In genomic region chr1:31704261-31705079, GRCh38 we compare ENCODE assay signal across 8 cellular contexts. TPM values are rescaled to one million over a fixed set of nuclear protein-coding genes. Genes with fewer than 3 reads are reported as not detected.
DNase-seq lines count a peak whose midpoint lies in the region; ATAC-seq and TF ChIP-seq lines count a peak whose summit lies in the region.

No MANE protein-coding gene starts in this region.

- H3K27me3 ChIP-seq in CD8-positive, alpha-beta T cell (ENCODE audit: insufficient read depth, low read length) = no peaks in the 10 kb centered on the region
- H3K27me3 ChIP-seq in ectodermal cell (ENCODE audit: control insufficient read depth, insufficient read depth, low read length, poor library complexity, severe bottlenecking) = peaks cover 19% of the 10 kb centered on the region
- peaks cover 3% of the 10 kb centered on the region for H3K27me3 ChIP-seq in muscle layer of duodenum (ENCODE audit: low read depth, low read length)

- H3K4me3 Mint-ChIP-seq in CD8-positive, alpha-beta T cell = peak overlapping the region; percentile 32

- no peaks in the 10 kb centered on the region for H3K9me3 Mint-ChIP-seq in CD8-positive, alpha-beta T cell

- WGBS in ectodermal cell, 2 experiments = 22 to 23% methylated on average over 20 of the region's 20 CpGs

- no peaks in the 10 kb centered on the region for H3K9me3 ChIP-seq in CD8-positive, alpha-beta T cell (ENCODE audit: low read length)
- H3K9me3 ChIP-seq in ectodermal cell (ENCODE audit: control insufficient read depth, low read length) = no peaks in the 10 kb centered on the region
- H3K9me3 ChIP-seq in muscle layer of duodenum (ENCODE audit: control insufficient read depth in 1 of 2, low read length in 2 of 2) = no peaks in the 10 kb centered on the region

- peaks cover 27% of the 10 kb centered on the region for H3K4me1 ChIP-seq in CD8-positive, alpha-beta T cell (ENCODE audit: insufficient read depth, low read length)
- H3K4me1 ChIP-seq in ectodermal cell (ENCODE audit: control insufficient read depth, insufficient read depth, low read length) = peaks cover 18% of the 10 kb centered on the region
- H3K4me1 ChIP-seq in muscle layer of duodenum (ENCODE audit: control insufficient read depth in 1 of 2, insufficient read depth in 2 of 2, low read length in 2 of 2) = peaks cover 19 to 60% of the 10 kb centered on the region in 2 donors

- no peak for TF ChIP-seq CTCF in CD8-positive, alpha-beta T cell (IDR thresholded peaks at IDR 0.05)

- H3K27me3 Mint-ChIP-seq in CD8-positive, alpha-beta T cell (ENCODE audit: low read depth) = peaks cover 38% of the 10 kb centered on the region

- H3K36me3 ChIP-seq in CD8-positive, alpha-beta T cell (ENCODE audit: insufficient read depth, low read length) = no peaks in the 10 kb centered on the region
- H3K36me3 ChIP-seq in ectodermal cell (ENCODE audit: control insufficient read depth, insufficient read depth, low read length) (no peaks in the 10 kb centered on the region), muscle layer of duodenum (ENCODE audit: control insufficient read depth in 1 of 2, insufficient read depth in 2 of 2, low read length in 2 of 2) (peaks cover 2 to 5% of the 10 kb centered on the region in 2 donors)

- no peak for ATAC-seq in CD8-positive, alpha-beta T cell

- DNase-seq in CD8-positive, alpha-beta T cell = no peak
- DNase-seq in NCI-H446 treated with DMSO at 0.1 percent for 48 hours (lab: John Stamatoyannopoulos, UW) (peak; percentile 12), cortex of kidney (lab: John Stamatoyannopoulos, UW) (no peak), NCI-H1105 (lab: John Stamatoyannopoulos, UW) (no peak), inferior parietal cortex (ENCODE audit: extremely low spot score) (no peak)
- no peak for DNase-seq in stimulated activated CD4-positive, alpha-beta T cell treated with anti-CD3 and anti-CD28 coated beads, Interleukin-4, amount 100 ng/mL, for 1 hour

- H3K4me3 ChIP-seq in CD8-positive, alpha-beta T cell (ENCODE audit: low read depth, low read length) = no peak overlapping the region
- H3K4me3 ChIP-seq in ectodermal cell (ENCODE audit: insufficient read depth, low read depth, low read length) = peak overlapping the region; percentile 26
- H3K4me3 ChIP-seq in muscle layer of duodenum (ENCODE audit: low read depth in 1 of 2, low read length in 2 of 2) = peak overlapping the region; percentile 61 to 67

- intact Hi-C loops in CD8-positive, alpha-beta T cell (cut with DNase I, micrococcal nuclease) = loop anchor here in 1 of 2 experiments (1.0 kb wide), 1 partner anchor 40 kb away; no protein-coding TSS in a partner anchor

- peaks cover 41% of the 10 kb centered on the region for H3K4me1 Mint-ChIP-seq in CD8-positive, alpha-beta T cell (ENCODE audit: low read depth)

- CTCF ChIA-PET in CD8-positive, alpha-beta T cell (lab: Charles Lee) = interaction anchor here (0.6 to 1.5 kb wide), 6 partner anchors 10 to 257 kb away, joined by 3 to 4 read pairs (median 3); no protein-coding TSS in a partner anchor

- no peaks in the 10 kb centered on the region for H3K36me3 Mint-ChIP-seq in CD8-positive, alpha-beta T cell

- H3K27ac ChIP-seq in CD8-positive, alpha-beta T cell (ENCODE audit: low read depth, low read length) = no peak overlapping the region
- H3K27ac ChIP-seq in ectodermal cell (ENCODE audit: insufficient read depth, low read depth, low read length, poor library complexity, severe bottlenecking) (no peak overlapping the region), muscle layer of duodenum (ENCODE audit: low read length) (peak overlapping the region; percentile 70)

- POLR2A ChIA-PET in CD8-positive, alpha-beta T cell (lab: Charles Lee) = no interaction called here

- no peak overlapping the region for H3K27ac Mint-ChIP-seq in CD8-positive, alpha-beta T cell

RNA-seq across cellular contexts. Expression of gene COL16A1, which starts 0.7 kb away (rescaled TPM):
- total RNA-seq in CD8-positive, alpha-beta T cell = under 1 TPM in 1 of 2 experiments, not detected in 1; 0.92 TPM
- polyA plus RNA-seq in ectodermal cell (2013, experiment 1 of 4) = 4.4 TPM
- 8.0 TPM for polyA plus RNA-seq in ectodermal cell (2013, experiment 2 of 4)
- 3.7 TPM for polyA plus RNA-seq in ectodermal cell (2013, experiment 3 of 4)
- 6.2 TPM for polyA plus RNA-seq in ectodermal cell (2013, experiment 4 of 4)

RNA-seq across cellular contexts. Expression of gene ADGRB2, which starts 59.7 kb away (rescaled TPM):
- under 1 TPM; 0.25 to 0.79 TPM for total RNA-seq in CD8-positive, alpha-beta T cell
- polyA plus RNA-seq in ectodermal cell (2013, experiment 1 of 4) = 19.7 TPM
- 23.9 TPM for polyA plus RNA-seq in ectodermal cell (2013, experiment 2 of 4)
- 20.4 TPM for polyA plus RNA-seq in ectodermal cell (2013, experiment 3 of 4)
- 24.6 TPM for polyA plus RNA-seq in ectodermal cell (2013, experiment 4 of 4)

RNA-seq across cellular contexts. Expression of gene PEF1, which starts 59.8 kb away (rescaled TPM):
- 10 to 100 TPM; 35.8 to 36.6 TPM for total RNA-seq in CD8-positive, alpha-beta T cell
- polyA plus RNA-seq in ectodermal cell (2013, experiment 1 of 4) = 54.4 TPM
- 51.9 TPM for polyA plus RNA-seq in ectodermal cell (2013, experiment 2 of 4)
- 40.6 TPM for polyA plus RNA-seq in ectodermal cell (2013, experiment 3 of 4)
- polyA plus RNA-seq in ectodermal cell (2013, experiment 4 of 4) = 46.1 TPM
